Comparison of ENCODE assay signal across 10 cellular contexts in genomic region chr6:89116702-89117101, GRCh38. TPM values are rescaled to one million over a fixed set of nuclear protein-coding genes. Genes with fewer than 3 reads are reported as not detected.
DNase-seq lines count a peak whose midpoint lies in the region; ATAC-seq, FAIRE-seq and TF ChIP-seq lines count a peak whose summit lies in the region.
"Had no signal": no experiment of that assay in that cellular context is flagged by ENCODE, and none has a peak within 500 bp of the region (broad histone marks: within the 10 kb centered on the region; RNA-seq: fewer than 3 reads in every experiment).

No MANE protein-coding gene starts in this region.

- H3K27me3 Mint-ChIP-seq in Calu3 (ENCODE audit: unreplicated experiment) (no peaks in the 10 kb centered on the region), osteocyte (ENCODE audit: unreplicated experiment) (no peaks in the 10 kb centered on the region)

- H3K4me3 ChIP-seq in OCI-LY7 (ENCODE audit: low read depth, low read length, poor library complexity, severe bottlenecking) = no peak overlapping the region
- H3K4me3 ChIP-seq in endothelial cell of umbilical vein (replicated peaks in 1 of 3; ENCODE audit: insufficient read depth in 1 of 3, low read depth in 1 of 3, low read length in 3 of 3) = peak overlapping the region in 1 of 3 experiments; percentile 66
- H3K4me3 ChIP-seq in aorta (ENCODE audit: low read length in 2 of 2) = peak overlapping the region in 1 of 2 donors; percentile 79

- no peak for ATAC-seq in aorta (ENCODE audit: low FRiP score)
- ATAC-seq in HG03469 (IDR thresholded peaks at IDR 0.05; ENCODE audit: unreplicated experiment) = no peak

- H3K9me3 ChIP-seq in OCI-LY7 (ENCODE audit: low read length) (no peaks in the 10 kb centered on the region), endothelial cell of umbilical vein (replicated peaks; ENCODE audit: control insufficient read depth, insufficient read depth, low read length) (no peaks in the 10 kb centered on the region), aorta (ENCODE audit: control insufficient read depth, low read length) (no peaks in the 10 kb centered on the region)

- peaks cover 10 to 26% of the 10 kb centered on the region in 2 experiments for H3K27me3 ChIP-seq in endothelial cell of umbilical vein (ENCODE audit: control insufficient read depth in 2 of 2, insufficient read depth in 2 of 2, low read length in 2 of 2)
- no peaks in the 10 kb centered on the region for H3K27me3 ChIP-seq in aorta (ENCODE audit: control insufficient read depth in 1 of 2, insufficient read depth in 2 of 2, low read length in 1 of 2)

- H3K36me3 ChIP-seq in OCI-LY7 (ENCODE audit: insufficient read depth, low read length) = no peaks in the 10 kb centered on the region
- no peaks in the 10 kb centered on the region for H3K36me3 ChIP-seq in endothelial cell of umbilical vein (ENCODE audit: control insufficient read depth in 2 of 2, extremely low read depth in 1 of 2, insufficient read depth in 2 of 2, low read length in 2 of 2)
- no peaks in the 10 kb centered on the region for H3K36me3 ChIP-seq in aorta (ENCODE audit: control insufficient read depth in 1 of 2, insufficient read depth in 2 of 2, low read length in 1 of 2)

- POLR2A ChIA-PET in OCI-LY7 (lab: Charles Lee) = no interaction called here
- POLR2A ChIA-PET in endothelial cell of umbilical vein (lab: Charles Lee) = interaction anchor here (1.5 kb wide), 1 partner anchor 37 kb away, joined by 3 read pairs; the partner anchor contains the start of gene PNRC1

- H3K9me2 ChIP-seq in OCI-LY7 (ENCODE audit: insufficient read depth, low read length) = no peaks in the 10 kb centered on the region

- intact Hi-C loops in Calu3 (cut with micrococcal nuclease; ENCODE audit: unreplicated experiment) = no loop called here
- intact Hi-C loops in OCI-LY7 (cut with micrococcal nuclease; ENCODE audit: unreplicated experiment) = no loop called here
- intact Hi-C loops in endothelial cell of umbilical vein (cut with micrococcal nuclease) = no loop called here
- intact Hi-C loops in aorta (cut with DNase I) = loop anchor here (5.0 kb wide), 1 partner anchor 34 kb away; the partner anchor contains the start of gene PNRC1 (in 2 of the 2)

- dilution Hi-C loops in endothelial cell of umbilical vein (cut with MboI; ENCODE audit: extremely low pct_ligation_motif_present, low sequenced_read_pairs) = no loop called here

- 72 to 81% methylated on average over 6 of the region's 6 CpGs for WGBS in aorta, 2 donors

- no peak overlapping the region for H3K9ac ChIP-seq in endothelial cell of umbilical vein (replicated peaks; ENCODE audit: extremely low read depth, insufficient read depth, low read length)

- H3K27ac Mint-ChIP-seq in Calu3 (ENCODE audit: unreplicated experiment) (no peak overlapping the region), osteocyte (ENCODE audit: unreplicated experiment) (no peak overlapping the region)

- TF ChIP-seq CTCF in Calu3 (IDR thresholded peaks at IDR 0.05; ENCODE audit: unreplicated experiment) = no peak
- TF ChIP-seq CTCF in OCI-LY7 (conservative IDR thresholded peaks at IDR 0.05; ENCODE audit: low read length) = no peak
- no peak for TF ChIP-seq CTCF in endothelial cell of umbilical vein (IDR thresholded peaks at IDR 0.05; ENCODE audit: extremely low read depth in 1 of 2, insufficient read depth in 1 of 2, low read depth in 1 of 2, low read length in 2 of 2)
- no peak for TF ChIP-seq CTCF in osteocyte (IDR thresholded peaks at IDR 0.05)

- H3K4me3 Mint-ChIP-seq in Calu3 (ENCODE audit: low read depth, unreplicated experiment) (peak overlapping the region; percentile 81), osteocyte (ENCODE audit: unreplicated experiment) (peak overlapping the region; percentile 83)

- H2AFZ ChIP-seq in OCI-LY7 (ENCODE audit: low read length) (no peak overlapping the region), endothelial cell of umbilical vein (ENCODE audit: low read depth, low read length) (no peak overlapping the region)

- no peak for TF ChIP-seq POLR2A in endothelial cell of umbilical vein (IDR thresholded peaks at IDR 0.05; ENCODE audit: low read depth, low read length)

- H3K9me1 ChIP-seq in endothelial cell of umbilical vein (replicated peaks; ENCODE audit: control insufficient read depth, extremely low read depth, insufficient read depth, low read length) = no peaks in the 10 kb centered on the region

- H3K4me1 ChIP-seq in OCI-LY7 (ENCODE audit: insufficient read depth, low read length, poor library complexity, severe bottlenecking) = no peaks in the 10 kb centered on the region
- peaks cover 9% of the 10 kb centered on the region for H3K4me1 ChIP-seq in endothelial cell of umbilical vein (ENCODE audit: control insufficient read depth, extremely low read depth, insufficient read depth, low read length)
- no peaks in the 10 kb centered on the region for H3K4me1 ChIP-seq in aorta (ENCODE audit: control insufficient read depth in 1 of 2, insufficient read depth in 2 of 2, low read length in 2 of 2)

- no peak for FAIRE-seq in endothelial cell of umbilical vein (lab: Jason Lieb, UNC)

- H3K4me1 Mint-ChIP-seq in Calu3 (ENCODE audit: low read depth, unreplicated experiment) (peaks cover 29% of the 10 kb centered on the region), osteocyte (ENCODE audit: unreplicated experiment) (peaks cover 6% of the 10 kb centered on the region)

- BruUV-seq in Calu3 (replicated peaks; lab: Mats Ljungman, UMichigan) (no TSS peak), OCI-LY7 (replicated peaks; lab: Mats Ljungman, UMichigan) (no TSS peak), endothelial cell of umbilical vein (replicated peaks; lab: Mats Ljungman, UMichigan) (no TSS peak)

- peaks cover 7% of the 10 kb centered on the region for H3K36me3 Mint-ChIP-seq in Calu3 (ENCODE audit: insufficient read depth, unreplicated experiment)
- H3K36me3 Mint-ChIP-seq in osteocyte (ENCODE audit: unreplicated experiment) = no peaks in the 10 kb centered on the region

- H3K79me2 ChIP-seq in OCI-LY7 (ENCODE audit: insufficient read depth, low read depth, low read length) (no peaks in the 10 kb centered on the region), endothelial cell of umbilical vein (ENCODE audit: control insufficient read depth, insufficient read depth, low read length) (no peaks in the 10 kb centered on the region)

- no peak overlapping the region for H3K27ac ChIP-seq in OCI-LY7 (ENCODE audit: low read depth, low read length, poor library complexity, severe bottlenecking)
- H3K27ac ChIP-seq in endothelial cell of umbilical vein (ENCODE audit: insufficient read depth, low read depth, low read length) = no peak overlapping the region
- H3K27ac ChIP-seq in aorta (ENCODE audit: low read depth in 1 of 2, low read length in 2 of 2) = no peak overlapping the region

- CTCF ChIA-PET in Calu3 (lab: Charles Lee) = interaction anchor here (1.0 to 1.2 kb wide), 2 partner anchors 23 to 31 kb away, joined by 3 to 4 read pairs; no protein-coding TSS in a partner anchor
- CTCF ChIA-PET in OCI-LY7 (lab: Charles Lee; ENCODE audit: unreplicated experiment) = interaction anchor here (0.6 kb wide), 1 partner anchor 70 kb away, joined by 3 read pairs; no protein-coding TSS in a partner anchor
- CTCF ChIA-PET in endothelial cell of umbilical vein (lab: Charles Lee) = interaction anchor here (1.0 to 1.3 kb wide), 3 partner anchors 36 to 134 kb away, joined by 3 to 5 read pairs (median 5); partner anchors contain the start of gene PNRC1

- H3K9me3 Mint-ChIP-seq in Calu3 (ENCODE audit: low read depth, unreplicated experiment) (peaks cover 2% of the 10 kb centered on the region), osteocyte (ENCODE audit: unreplicated experiment) (no peaks in the 10 kb centered on the region)

- H3K4me2 ChIP-seq in OCI-LY7 (ENCODE audit: low read length) (0 out of 2 replicates have a peak overlapping the region, but pooled peaks have one; percentile 39), endothelial cell of umbilical vein (ENCODE audit: insufficient read depth, low read length) (peak overlapping the region; percentile 90)

- DNase-seq in Calu3 (no peak), OCI-LY7 (ENCODE audit: low spot score) (no peak), endothelial cell of umbilical vein (ENCODE audit: low read depth, low spot score) (no peak), osteocyte (ENCODE audit: extremely low spot score, unreplicated experiment) (no peak), aorta (no peak), Ammon's horn (ENCODE audit: low spot score) (no peak), NCI-H748 treated with DMSO at 0.1 percent for 48 hours (lab: John Stamatoyannopoulos, UW) (no peak)
- DNase-seq: KG1 had no signal

- H4K20me1 ChIP-seq in OCI-LY7 (ENCODE audit: insufficient read depth, low read length) (no peaks in the 10 kb centered on the region), endothelial cell of umbilical vein (replicated peaks; ENCODE audit: control insufficient read depth, extremely low read depth, insufficient read depth, low read length) (no peaks in the 10 kb centered on the region)

RNA-seq across cellular contexts. Expression of gene SRSF12, which starts 1.2 kb away (rescaled TPM):
- total RNA-seq in Calu3 (2022) = 1.7 and 1.8 TPM in 2 replicates
- not detected in 2 replicates for total RNA-seq in OCI-LY7 (2014; rRNA removed; shearing (Covaris generic))
- not detected in 2 replicates for total RNA-seq in OCI-LY7 (2022)
- total RNA-seq in endothelial cell of umbilical vein = 0.18 TPM in 1 of 2 replicates, not detected in the other
- 0.06 and 0.07 TPM in 2 replicates for polyA plus RNA-seq in endothelial cell of umbilical vein
- 0.09 and 0.11 TPM in 2 replicates for polyA plus RNA-seq in endothelial cell of umbilical vein (2011; cell fraction: cytosol; rRNA removed)
- 0.16 and 0.21 TPM in 2 replicates for polyA plus RNA-seq in endothelial cell of umbilical vein (2011; cell fraction: nucleus; rRNA removed)
- 0.05 TPM in 1 of 2 replicates, not detected in the other for polyA plus RNA-seq in endothelial cell of umbilical vein (2012)
- polyA minus RNA-seq in endothelial cell of umbilical vein = 0.47 TPM in 1 of 2 replicates, not detected in the other
- not detected for polyA minus RNA-seq in endothelial cell of umbilical vein (2011; cell fraction: cytosol; rRNA and poly(A)+ RNA removed)
- polyA minus RNA-seq in endothelial cell of umbilical vein (2011; cell fraction: nucleus; rRNA and poly(A)+ RNA removed) = 0.34 TPM in 1 of 2 replicates, not detected in the other
- total RNA-seq in osteocyte = 3.7 TPM in 2 replicates
- 1 to 10 TPM; 1.6 to 1.9 TPM for total RNA-seq in aorta
- under 1 TPM; 0.25 to 0.38 TPM for polyA plus RNA-seq in aorta
- total RNA-seq: RPMI7951 had no signal

RNA-seq across cellular contexts. Expression of gene PM20D2, which starts 29.2 kb away (rescaled TPM):
- total RNA-seq in Calu3 (2022) = 26.6 and 33.2 TPM in 2 replicates
- total RNA-seq in OCI-LY7 (2014; rRNA removed; shearing (Covaris generic)) = 33.1 and 35.1 TPM in 2 replicates
- total RNA-seq in OCI-LY7 (2022) = 36.1 and 39.5 TPM in 2 replicates
- 8.3 and 10.9 TPM in 2 replicates for total RNA-seq in endothelial cell of umbilical vein
- 2.9 and 3.0 TPM in 2 replicates for polyA plus RNA-seq in endothelial cell of umbilical vein
- 2.8 and 3.1 TPM in 2 replicates for polyA plus RNA-seq in endothelial cell of umbilical vein (2011; cell fraction: cytosol; rRNA removed)
- polyA plus RNA-seq in endothelial cell of umbilical vein (2011; cell fraction: nucleus; rRNA removed) = 4.8 and 6.1 TPM in 2 replicates
- 4.2 and 6.3 TPM in 2 replicates for polyA plus RNA-seq in endothelial cell of umbilical vein (2012)
- 3.2 and 3.6 TPM in 2 replicates for polyA minus RNA-seq in endothelial cell of umbilical vein
- polyA minus RNA-seq in endothelial cell of umbilical vein (2011; cell fraction: cytosol; rRNA and poly(A)+ RNA removed) = 22.6 TPM
- polyA minus RNA-seq in endothelial cell of umbilical vein (2011; cell fraction: nucleus; rRNA and poly(A)+ RNA removed) = 3.6 and 3.8 TPM in 2 replicates
- 7.9 and 9.2 TPM in 2 replicates for total RNA-seq in osteocyte
- total RNA-seq in aorta = 10 to 100 TPM; 22.7 to 23.5 TPM
- polyA plus RNA-seq in aorta = 10 to 100 TPM in 1 of 2 donors, 1 to 10 TPM in 1; 7.3 to 15.0 TPM

RNA-seq across cellular contexts. Expression of gene PNRC1, which starts 36.2 kb away (rescaled TPM):
- total RNA-seq in Calu3 (2022) (45.4 and 46.2 TPM in 2 replicates), OCI-LY7 (2022) (53.0 and 56.2 TPM in 2 replicates), endothelial cell of umbilical vein (87.9 and 88.4 TPM in 2 replicates), osteocyte (157 and 160 TPM in 2 replicates), aorta (100 to 1,000 TPM; 280 to 342 TPM)
- 22.6 and 26.7 TPM in 2 replicates for total RNA-seq in OCI-LY7 (2014; rRNA removed; shearing (Covaris generic))
- polyA plus RNA-seq in endothelial cell of umbilical vein (7.1 and 9.6 TPM in 2 replicates), aorta (100 to 1,000 TPM in 1 of 2 donors, 10 to 100 TPM in 1; 74.9 to 111 TPM)
- polyA plus RNA-seq in endothelial cell of umbilical vein (2011; cell fraction: cytosol; rRNA removed) = 10.7 and 12.0 TPM in 2 replicates
- polyA plus RNA-seq in endothelial cell of umbilical vein (2011; cell fraction: nucleus; rRNA removed) = 22.1 and 26.1 TPM in 2 replicates
- 41.6 and 42.0 TPM in 2 replicates for polyA plus RNA-seq in endothelial cell of umbilical vein (2012)
- 17.3 and 27.8 TPM in 2 replicates for polyA minus RNA-seq in endothelial cell of umbilical vein
- 30.8 TPM for polyA minus RNA-seq in endothelial cell of umbilical vein (2011; cell fraction: cytosol; rRNA and poly(A)+ RNA removed)
- 45.5 and 55.9 TPM in 2 replicates for polyA minus RNA-seq in endothelial cell of umbilical vein (2011; cell fraction: nucleus; rRNA and poly(A)+ RNA removed)

Comparison
In these comparisons a context has a peak if more than half of its experiments do, and no peak if none do; other contexts are left out.
1. intact Hi-C loops: an anchor here in aorta (5.0 kb wide); none called in Calu3, OCI-LY7 and endothelial cell of umbilical vein.